17 cellular contexts compared by ENCODE assay signal in the genomic region with DNA sequence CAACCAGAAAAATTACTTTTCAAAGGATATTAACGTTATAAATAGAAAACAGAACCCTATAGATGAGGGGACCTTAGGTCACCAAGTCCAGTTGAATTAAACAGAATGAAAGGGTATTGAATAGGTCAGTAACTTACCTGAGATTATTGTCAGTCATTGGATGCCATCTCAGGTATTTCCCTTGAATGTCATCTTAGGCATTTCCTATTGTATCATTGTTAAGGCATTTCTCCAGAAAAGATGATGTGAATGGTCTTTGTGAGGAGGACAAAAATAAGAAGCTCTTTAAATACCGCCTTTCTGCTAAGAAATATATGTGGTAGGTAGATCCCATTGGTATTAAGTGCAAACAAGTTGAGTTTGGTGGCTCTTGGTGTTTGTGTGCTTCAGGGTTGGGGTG. TPM values are rescaled to one million over a fixed set of nuclear protein-coding genes. Genes with fewer than 3 reads are reported as not detected.
DNase-seq lines count a peak whose midpoint lies in the region; ATAC-seq and TF ChIP-seq lines count a peak whose summit lies in the region.
"Had no signal": no experiment of that assay in that cellular context is flagged by ENCODE, and none has a peak within 500 bp of the region (broad histone marks: within the 10 kb centered on the region; RNA-seq: fewer than 3 reads in every experiment).

No MANE protein-coding gene starts in this region.

- DNase-seq in activated naive CD8-positive, alpha-beta T cell treated with anti-CD3 and anti-CD28 coated beads, Interleukin-2, amount 50 U/mL, for 24 hours, result no peak
- DNase-seq in activated CD8-positive, alpha-beta T cell treated with anti-CD3 and anti-CD28 coated beads for 36 hours, result no peak
- DNase-seq in kidney tubule cell (ENCODE audit: low spot score) (peak; percentile 15), RPMI8226 (no peak), hepatocyte (ENCODE audit: low spot score) (no peak), ascending aorta (ENCODE audit: low spot score in 2 of 2) (no peak)
- no peak for DNase-seq in stimulated activated naive B cell treated with anti-CD40 and anti-IgM and Interleukin-4, amounts not matched to agents 10 μg/mL and 1 μg/mL and 100 μg/mL, for 72 hours
- DNase-seq: AML-193; CD8-positive, alpha-beta memory T cell; DND-41; GF-D8; MV-4-11; NCI-H2029 treated with DMSO at 0.1 percent for 48 hours; NCI-H510A; NCI-H82 had no signal

- POLR2A ChIA-PET in activated CD8-positive, alpha-beta T cell treated with anti-CD3 and anti-CD28 coated beads for 36 hours (lab: Charles Lee), result interaction anchor here (0.6 kb wide), 1 partner anchor 145 kb away, joined by 3 read pairs; no protein-coding TSS in a partner anchor

- no peaks in the 10 kb centered on the region for H3K4me1 ChIP-seq in hepatocyte (ENCODE audit: insufficient read depth)
- H3K4me1 ChIP-seq in ascending aorta, result no peaks in the 10 kb centered on the region

- no peak for TF ChIP-seq CTCF in activated CD8-positive, alpha-beta T cell treated with anti-CD3 and anti-CD28 coated beads for 36 hours (IDR thresholded peaks at IDR 0.05)
- TF ChIP-seq CTCF in hepatocyte (IDR thresholded peaks at IDR 0.05; ENCODE audit: poor library complexity), result no peak
- TF ChIP-seq CTCF in ascending aorta (IDR thresholded peaks at IDR 0.05), result no peak

- H3K27me3 Mint-ChIP-seq in activated naive CD8-positive, alpha-beta T cell, result no peaks in the 10 kb centered on the region
- no peaks in the 10 kb centered on the region for H3K27me3 Mint-ChIP-seq in activated naive CD8-positive, alpha-beta T cell treated with anti-CD3 and anti-CD28 coated beads, Interleukin-2, amount 50 U/mL, for 24 hours
- no peaks in the 10 kb centered on the region for H3K27me3 Mint-ChIP-seq in activated CD8-positive, alpha-beta T cell treated with anti-CD3 and anti-CD28 coated beads for 36 hours
- no peaks in the 10 kb centered on the region for H3K27me3 Mint-ChIP-seq in stimulated activated naive B cell treated with anti-CD40 and anti-IgM and Interleukin-4, amounts not matched to agents 10 μg/mL and 1 μg/mL and 100 μg/mL, for 72 hours
- H3K27me3 Mint-ChIP-seq: CD8-positive, alpha-beta memory T cell had no signal

- H3K9me2 ChIP-seq in hepatocyte (replicated peaks; ENCODE audit: insufficient read depth), result no peaks in the 10 kb centered on the region

- H2AFZ ChIP-seq in hepatocyte, result no peak overlapping the region

- peak overlapping the region; percentile 82 for H3K27ac Mint-ChIP-seq in activated naive CD8-positive, alpha-beta T cell
- no peak overlapping the region for H3K27ac Mint-ChIP-seq in activated naive CD8-positive, alpha-beta T cell treated with anti-CD3 and anti-CD28 coated beads, Interleukin-2, amount 50 U/mL, for 24 hours
- peak overlapping the region; percentile 46 for H3K27ac Mint-ChIP-seq in activated CD8-positive, alpha-beta T cell treated with anti-CD3 and anti-CD28 coated beads for 36 hours
- peak overlapping the region; percentile 33 for H3K27ac Mint-ChIP-seq in stimulated activated naive B cell treated with anti-CD40 and anti-IgM and Interleukin-4, amounts not matched to agents 10 μg/mL and 1 μg/mL and 100 μg/mL, for 72 hours

- CTCF ChIA-PET in activated CD8-positive, alpha-beta T cell treated with anti-CD3 and anti-CD28 coated beads for 36 hours (lab: Charles Lee), result interaction anchor here (1.1 to 3.6 kb wide), 5 partner anchors 8 to 159 kb away, joined by 3 to 14 read pairs (median 7); no protein-coding TSS in a partner anchor

- no peaks in the 10 kb centered on the region for H3K9me3 Mint-ChIP-seq in activated naive CD8-positive, alpha-beta T cell (ENCODE audit: low read depth)
- peaks cover 7% of the 10 kb centered on the region for H3K9me3 Mint-ChIP-seq in activated naive CD8-positive, alpha-beta T cell treated with anti-CD3 and anti-CD28 coated beads, Interleukin-2, amount 50 U/mL, for 24 hours
- peaks cover 3% of the 10 kb centered on the region for H3K9me3 Mint-ChIP-seq in activated CD8-positive, alpha-beta T cell treated with anti-CD3 and anti-CD28 coated beads for 36 hours
- H3K9me3 Mint-ChIP-seq in stimulated activated naive B cell treated with anti-CD40 and anti-IgM and Interleukin-4, amounts not matched to agents 10 μg/mL and 1 μg/mL and 100 μg/mL, for 72 hours, result no peaks in the 10 kb centered on the region

- H3K27me3 ChIP-seq in hepatocyte, result no peaks in the 10 kb centered on the region
- no peaks in the 10 kb centered on the region for H3K27me3 ChIP-seq in ascending aorta

- intact Hi-C loops in activated CD8-positive, alpha-beta T cell treated with anti-CD3 and anti-CD28 coated beads for 36 hours (cut with micrococcal nuclease), result no loop called here
- intact Hi-C loops in ascending aorta (cut with DNase I), result no loop called here

- H3K36me3 ChIP-seq in hepatocyte (replicated peaks; ENCODE audit: insufficient read depth, low read depth), result peaks cover 12% of the 10 kb centered on the region
- peaks cover 46 to 69% of the 10 kb centered on the region in 2 donors for H3K36me3 ChIP-seq in ascending aorta

- no peak for ATAC-seq in activated naive CD8-positive, alpha-beta T cell treated with anti-CD3 and anti-CD28 coated beads, Interleukin-2, amount 50 U/mL, for 24 hours
- no peak for ATAC-seq in activated CD8-positive, alpha-beta T cell treated with anti-CD3 and anti-CD28 coated beads for 36 hours
- no peak for ATAC-seq in stimulated activated naive B cell treated with anti-CD40 and anti-IgM and Interleukin-4, amounts not matched to agents 10 μg/mL and 1 μg/mL and 100 μg/mL, for 72 hours (replicated peaks)

- H3K36me3 Mint-ChIP-seq in activated naive CD8-positive, alpha-beta T cell, result peaks cover 39% of the 10 kb centered on the region
- H3K36me3 Mint-ChIP-seq in activated naive CD8-positive, alpha-beta T cell treated with anti-CD3 and anti-CD28 coated beads, Interleukin-2, amount 50 U/mL, for 24 hours (ENCODE audit: low read depth), result peaks cover 78% of the 10 kb centered on the region
- peaks cover 72% of the 10 kb centered on the region for H3K36me3 Mint-ChIP-seq in activated CD8-positive, alpha-beta T cell treated with anti-CD3 and anti-CD28 coated beads for 36 hours (ENCODE audit: low read depth)
- peaks cover 36 to 57% of the 10 kb centered on the region in 2 donors for H3K36me3 Mint-ChIP-seq in stimulated activated naive B cell treated with anti-CD40 and anti-IgM and Interleukin-4, amounts not matched to agents 10 μg/mL and 1 μg/mL and 100 μg/mL, for 72 hours

- no peak overlapping the region for H3K4me3 Mint-ChIP-seq in activated naive CD8-positive, alpha-beta T cell
- H3K4me3 Mint-ChIP-seq in activated naive CD8-positive, alpha-beta T cell treated with anti-CD3 and anti-CD28 coated beads, Interleukin-2, amount 50 U/mL, for 24 hours, result no peak overlapping the region
- no peak overlapping the region for H3K4me3 Mint-ChIP-seq in activated CD8-positive, alpha-beta T cell treated with anti-CD3 and anti-CD28 coated beads for 36 hours
- H3K4me3 Mint-ChIP-seq in stimulated activated naive B cell treated with anti-CD40 and anti-IgM and Interleukin-4, amounts not matched to agents 10 μg/mL and 1 μg/mL and 100 μg/mL, for 72 hours, result no peak overlapping the region
- H3K4me3 Mint-ChIP-seq: CD8-positive, alpha-beta memory T cell had no signal

- no peak overlapping the region for H3K4me2 ChIP-seq in hepatocyte

- peaks cover 40% of the 10 kb centered on the region for H3K4me1 Mint-ChIP-seq in activated naive CD8-positive, alpha-beta T cell (ENCODE audit: low read depth)
- H3K4me1 Mint-ChIP-seq in activated naive CD8-positive, alpha-beta T cell treated with anti-CD3 and anti-CD28 coated beads, Interleukin-2, amount 50 U/mL, for 24 hours, result peaks cover 32% of the 10 kb centered on the region
- H3K4me1 Mint-ChIP-seq in activated CD8-positive, alpha-beta T cell treated with anti-CD3 and anti-CD28 coated beads for 36 hours (ENCODE audit: low read depth), result peaks cover 34% of the 10 kb centered on the region
- peaks cover 12 to 20% of the 10 kb centered on the region in 2 donors for H3K4me1 Mint-ChIP-seq in stimulated activated naive B cell treated with anti-CD40 and anti-IgM and Interleukin-4, amounts not matched to agents 10 μg/mL and 1 μg/mL and 100 μg/mL, for 72 hours

- 98% methylated on average over 2 of the region's 2 CpGs for WGBS in hepatocyte (ENCODE audit: low lambda C conversion rate, missing lambda C conversion rate)

- H3K4me3 ChIP-seq in hepatocyte (no peak overlapping the region), ascending aorta (no peak overlapping the region)

- H3K27ac ChIP-seq in hepatocyte (no peak overlapping the region), ascending aorta (no peak overlapping the region)
- H3K27ac ChIP-seq: HL-60 had no signal

- H3K9me3 ChIP-seq in hepatocyte (ENCODE audit: low read depth) (no peaks in the 10 kb centered on the region), ascending aorta (no peaks in the 10 kb centered on the region)

- peaks cover 94% of the 10 kb centered on the region for H3K79me2 ChIP-seq in hepatocyte

- peaks cover 4% of the 10 kb centered on the region for H4K20me1 ChIP-seq in hepatocyte (ENCODE audit: insufficient read depth, poor library complexity, severe bottlenecking)

RNA-seq across cellular contexts. Expression of a gene that starts 55.6 kb away (rescaled TPM):
- total RNA-seq in activated CD8-positive, alpha-beta T cell treated with anti-CD3 and anti-CD28 coated beads for 36 hours, result 100 to 1,000 TPM; 124 to 138 TPM
- total RNA-seq in hepatocyte (101 and 133 TPM in 2 replicates), ascending aorta (61.2 TPM)
- 49.3 and 68.3 TPM in 2 replicates for polyA plus RNA-seq in hepatocyte
